1 cellular context compared by ENCODE assay signal in genomic region chr16:30805056-30805369, GRCh38.
TF ChIP-seq lines count a peak whose summit lies in the region.

No MANE protein-coding gene starts in this region.

TF ChIP-seq in SK-N-SH treated with all-trans-retinoic acid at 6 μM for 48 hours, 23 proteins besides CTCF, POLR2A, EP300 and RAD21 (continued from another document):
- TF ChIP-seq, protein P1, sequence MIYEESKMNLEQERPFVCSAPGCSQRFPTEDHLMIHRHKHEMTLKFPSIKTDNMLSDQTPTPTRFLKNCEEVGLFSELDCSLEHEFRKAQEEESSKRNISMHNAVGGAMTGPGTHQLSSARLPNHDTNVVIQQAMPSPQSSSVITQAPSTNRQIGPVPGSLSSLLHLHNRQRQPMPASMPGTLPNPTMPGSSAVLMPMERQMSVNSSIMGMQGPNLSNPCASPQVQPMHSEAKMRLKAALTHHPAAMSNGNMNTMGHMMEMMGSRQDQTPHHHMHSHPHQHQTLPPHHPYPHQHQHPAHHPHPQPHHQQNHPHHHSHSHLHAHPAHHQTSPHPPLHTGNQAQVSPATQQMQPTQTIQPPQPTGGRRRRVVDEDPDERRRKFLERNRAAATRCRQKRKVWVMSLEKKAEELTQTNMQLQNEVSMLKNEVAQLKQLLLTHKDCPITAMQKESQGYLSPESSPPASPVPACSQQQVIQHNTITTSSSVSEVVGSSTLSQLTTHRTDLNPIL (CRISPR knock-in tag; IDR thresholded peaks at IDR 0.05; ENCODE audit: low read depth), result no peak
- TF ChIP-seq TOX (CRISPR knock-in tag; IDR thresholded peaks at IDR 0.05; ENCODE audit: borderline replicate concordance) (no peak), GLIS3 (CRISPR knock-in tag; IDR thresholded peaks at IDR 0.05) (no peak), PPARA (CRISPR knock-in tag; IDR thresholded peaks at IDR 0.05; ENCODE audit: borderline replicate concordance) (no peak), PATZ1 (CRISPR knock-in tag; IDR thresholded peaks at IDR 0.05; ENCODE audit: borderline replicate concordance) (no peak), RARB (CRISPR knock-in tag; IDR thresholded peaks at IDR 0.05) (no peak), ARNTL (CRISPR knock-in tag; IDR thresholded peaks at IDR 0.05; ENCODE audit: borderline replicate concordance, low read depth) (no peak), ZFP3 (CRISPR knock-in tag; IDR thresholded peaks at IDR 0.05) (no peak), ESRRG (CRISPR knock-in tag; IDR thresholded peaks at IDR 0.05) (no peak), ZNF8 (CRISPR knock-in tag; IDR thresholded peaks at IDR 0.05) (no peak), BACH2 (CRISPR knock-in tag; IDR thresholded peaks at IDR 0.05; ENCODE audit: borderline replicate concordance) (no peak)
- TF ChIP-seq, protein P2, sequence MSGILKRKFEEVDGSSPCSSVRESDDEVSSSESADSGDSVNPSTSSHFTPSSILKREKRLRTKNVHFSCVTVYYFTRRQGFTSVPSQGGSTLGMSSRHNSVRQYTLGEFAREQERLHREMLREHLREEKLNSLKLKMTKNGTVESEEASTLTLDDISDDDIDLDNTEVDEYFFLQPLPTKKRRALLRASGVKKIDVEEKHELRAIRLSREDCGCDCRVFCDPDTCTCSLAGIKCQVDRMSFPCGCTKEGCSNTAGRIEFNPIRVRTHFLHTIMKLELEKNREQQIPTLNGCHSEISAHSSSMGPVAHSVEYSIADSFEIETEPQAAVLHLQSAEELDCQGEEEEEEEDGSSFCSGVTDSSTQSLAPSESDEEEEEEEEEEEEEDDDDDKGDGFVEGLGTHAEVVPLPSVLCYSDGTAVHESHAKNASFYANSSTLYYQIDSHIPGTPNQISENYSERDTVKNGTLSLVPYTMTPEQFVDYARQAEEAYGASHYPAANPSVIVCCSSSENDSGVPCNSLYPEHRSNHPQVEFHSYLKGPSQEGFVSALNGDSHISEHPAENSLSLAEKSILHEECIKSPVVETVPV (CRISPR knock-in tag; IDR thresholded peaks at IDR 0.05), result no peak
